In genomic region chr1:159076753-159077656, GRCh38 we compare ENCODE assay signal across 8 cellular contexts. TPM values are rescaled to one million over a fixed set of nuclear protein-coding genes. Genes with fewer than 3 reads are reported as not detected.
DNase-seq lines count a peak whose midpoint lies in the region; ATAC-seq lines count a peak whose summit lies in the region.

Gene AIM2 (minus strand): TSS chr1:159076766. CDS start chr1:159073499, 3,267 bp downstream.

- peak; percentile 87 for ATAC-seq in GM19452 (IDR thresholded peaks at IDR 0.05; ENCODE audit: unreplicated experiment)
- peak; percentile 86 for ATAC-seq in HG03520 (IDR thresholded peaks at IDR 0.05; ENCODE audit: unreplicated experiment)

- H3K4me1 ChIP-seq in esophagus (ENCODE audit: control insufficient read depth in 2 of 2, insufficient read depth in 2 of 2, low read length in 1 of 2) = peaks cover 0 to 2% of the 10 kb centered on the region in 2 donors

- no peaks in the 10 kb centered on the region for H3K27me3 ChIP-seq in esophagus (ENCODE audit: control insufficient read depth in 1 of 2, insufficient read depth in 2 of 2, low read length in 2 of 2)

- H3K9me3 ChIP-seq in esophagus (ENCODE audit: control insufficient read depth in 2 of 2, insufficient read depth in 1 of 2, low read depth in 1 of 2, low read length in 1 of 2) = no peaks in the 10 kb centered on the region

- peak within 1 kb of the TSS; percentile 63 to 66 for H3K27ac ChIP-seq in esophagus (ENCODE audit: low read depth in 2 of 2, low read length in 1 of 2)

- H3K36me3 ChIP-seq in esophagus (ENCODE audit: control insufficient read depth in 2 of 2, insufficient read depth in 2 of 2, low read length in 1 of 2) = no peaks in the 10 kb centered on the region

- DNase-seq in AML-193 (lab: John Stamatoyannopoulos, UW) (peak; percentile 53 to 57), HK-2 (ENCODE audit: unreplicated experiment) (no peak), NCI-H2107 treated with DMSO at 0.1 percent for 48 hours (lab: John Stamatoyannopoulos, UW; ENCODE audit: unreplicated experiment) (no peak)
- peak; percentile 77 to 99 (median 88) for DNase-seq in activated CD4-positive, CD25-positive, alpha-beta regulatory T cell (lab: John Stamatoyannopoulos, UW)
- peak; percentile 93 to 97 (median 97) for DNase-seq in stimulated activated CD4-positive, alpha-beta T cell treated with anti-CD3 and anti-CD28 coated beads, TNF-alpha, amount 100 ng/mL, for 48 hours (ENCODE audit: low read depth in 3 of 3)

- peak within 1 kb of the TSS; percentile 0 to 17 for H3K4me3 ChIP-seq in esophagus (ENCODE audit: low read depth in 1 of 2, low read length in 2 of 2)

- 62 to 68% methylated on average over 13 of the region's 13 CpGs for WGBS in esophagus, 2 donors

RNA-seq across cellular contexts. Expression of gene AIM2, which starts in this region (rescaled TPM):
- 1 to 10 TPM in 1 of 2 donors, under 1 TPM in 1; 0.38 to 1.0 TPM for polyA plus RNA-seq in esophagus

Comparison
In these comparisons a context has a peak if more than half of its experiments do, and no peak if none do; other contexts are left out.
1. DNase-seq: peak in AML-193 (2 of 2), activated CD4-positive, CD25-positive, alpha-beta regulatory T cell (4 of 4) and stimulated activated CD4-positive, alpha-beta T cell treated with anti-CD3 and anti-CD28 coated beads, TNF-alpha, amount 100 ng/mL, for 48 hours (3 of 3); none in HK-2 (single experiment) and NCI-H2107 treated with DMSO at 0.1 percent for 48 hours (single experiment).